In the genomic region with DNA sequence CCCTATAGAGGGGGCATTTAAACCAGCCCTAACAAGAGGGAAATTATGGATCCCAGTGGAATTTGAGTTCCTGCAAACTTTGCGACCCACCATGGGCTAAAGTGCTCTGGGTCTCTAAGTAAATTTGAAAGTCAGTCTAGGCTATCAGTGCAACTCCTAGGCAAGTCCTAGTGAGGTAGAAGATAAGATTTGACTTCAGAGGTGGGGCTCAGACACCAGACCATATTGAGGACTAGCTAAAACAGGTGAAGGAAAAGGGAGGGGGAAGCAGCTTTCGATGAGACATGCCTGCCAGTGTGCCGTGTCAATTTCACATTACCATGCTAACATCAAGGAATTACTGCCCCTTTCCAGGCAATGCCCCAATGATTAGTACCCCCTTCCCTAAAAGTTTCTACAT, we compare ENCODE assay signal across 10 cellular contexts. TPM values are rescaled to one million over a fixed set of nuclear protein-coding genes. Genes with fewer than 3 reads are reported as not detected.
DNase-seq lines count a peak whose midpoint lies in the region; ATAC-seq and TF ChIP-seq lines count a peak whose summit lies in the region.
"Had no signal": no experiment of that assay in that cellular context is flagged by ENCODE, and none has a peak within 500 bp of the region (broad histone marks: within the 10 kb centered on the region; RNA-seq: fewer than 3 reads in every experiment).

No MANE protein-coding gene starts in this region.

- no peak for ATAC-seq in activated B cell treated with CpG ODN at 0.5 μM for 24 hours (ENCODE audit: low read depth)
- no peak for ATAC-seq in thoracic aorta (ENCODE audit: insufficient number of reproducible peaks, low FRiP score, low read depth)
- ATAC-seq in HG02759 (IDR thresholded peaks at IDR 0.05; ENCODE audit: unreplicated experiment): no peak

- CTCF ChIA-PET in activated B cell treated with CpG ODN at 0.5 μM for 24 hours (lab: Charles Lee): interaction anchor here (1.1 kb wide), 1 partner anchor 52 kb away, joined by 5 read pairs; a partner anchor contains a TSS

- intact Hi-C loops in activated B cell treated with CpG ODN at 0.5 μM for 24 hours (cut with micrococcal nuclease): loop anchor here (10.0 kb wide), 2 partner anchors 55 to 125 kb away; a partner anchor contains a TSS

- H3K27ac ChIP-seq in thoracic aorta: no peak overlapping the region
- H3K27ac ChIP-seq: pancreas had no signal

- H3K9me3 Mint-ChIP-seq in activated naive CD4-positive, alpha-beta T cell treated with anti-CD3 and anti-CD28 coated beads, Interleukin-2, amount 50 U/mL, for 24 hours: no peaks in the 10 kb centered on the region
- H3K9me3 Mint-ChIP-seq in activated B cell treated with CpG ODN at 0.5 μM for 24 hours (no peaks in the 10 kb centered on the region), immature natural killer cell (no peaks in the 10 kb centered on the region)

- H3K4me1 ChIP-seq in thoracic aorta (ENCODE audit: control insufficient read depth in 1 of 2, low read depth in 2 of 2): peaks cover 0 to 4% of the 10 kb centered on the region in 2 donors
- H3K4me1 ChIP-seq: pancreas had no signal

- H3K4me3 ChIP-seq in thoracic aorta: peak overlapping the region; percentile 88

- peak overlapping the region; percentile 92 for H3K4me3 Mint-ChIP-seq in activated naive CD4-positive, alpha-beta T cell treated with anti-CD3 and anti-CD28 coated beads, Interleukin-2, amount 50 U/mL, for 24 hours
- peak overlapping the region; percentile 89 for H3K4me3 Mint-ChIP-seq in activated B cell treated with CpG ODN at 0.5 μM for 24 hours
- peak overlapping the region; percentile 88 to 95 (median 93) for H3K4me3 Mint-ChIP-seq in immature natural killer cell

- H3K27ac Mint-ChIP-seq in activated naive CD4-positive, alpha-beta T cell treated with anti-CD3 and anti-CD28 coated beads, Interleukin-2, amount 50 U/mL, for 24 hours: peak overlapping the region; percentile 98
- H3K27ac Mint-ChIP-seq in activated B cell treated with CpG ODN at 0.5 μM for 24 hours (peak overlapping the region; percentile 96), immature natural killer cell (peak overlapping the region; percentile 88 to 96 (median 94))

- H3K4me1 Mint-ChIP-seq in activated naive CD4-positive, alpha-beta T cell treated with anti-CD3 and anti-CD28 coated beads, Interleukin-2, amount 50 U/mL, for 24 hours: peaks cover 12% of the 10 kb centered on the region
- H3K4me1 Mint-ChIP-seq in activated B cell treated with CpG ODN at 0.5 μM for 24 hours (peaks cover 20% of the 10 kb centered on the region), immature natural killer cell (peaks cover 16 to 17% of the 10 kb centered on the region in 2 donors)

- no peaks in the 10 kb centered on the region for H3K36me3 ChIP-seq in thoracic aorta
- H3K36me3 ChIP-seq: pancreas had no signal

- no peaks in the 10 kb centered on the region for H3K27me3 Mint-ChIP-seq in activated naive CD4-positive, alpha-beta T cell treated with anti-CD3 and anti-CD28 coated beads, Interleukin-2, amount 50 U/mL, for 24 hours
- H3K27me3 Mint-ChIP-seq in activated B cell treated with CpG ODN at 0.5 μM for 24 hours: no peaks in the 10 kb centered on the region
- H3K27me3 Mint-ChIP-seq in immature natural killer cell (ENCODE audit: low read depth in 3 of 3): peaks cover 0 to 13% (median 4%) of the 10 kb centered on the region in 3 donors

- H3K36me3 Mint-ChIP-seq in activated naive CD4-positive, alpha-beta T cell treated with anti-CD3 and anti-CD28 coated beads, Interleukin-2, amount 50 U/mL, for 24 hours: no peaks in the 10 kb centered on the region
- H3K36me3 Mint-ChIP-seq in activated B cell treated with CpG ODN at 0.5 μM for 24 hours (ENCODE audit: low read depth) (no peaks in the 10 kb centered on the region), immature natural killer cell (no peaks in the 10 kb centered on the region)

- POLR2A ChIA-PET in activated B cell treated with CpG ODN at 0.5 μM for 24 hours (lab: Charles Lee): interaction anchor here (2.2 kb wide), 1 partner anchor 51 kb away, joined by 6 read pairs; no protein-coding TSS in a partner anchor

- TF ChIP-seq CTCF in activated B cell treated with CpG ODN at 0.5 μM for 24 hours (IDR thresholded peaks at IDR 0.05) (no peak), thoracic aorta (IDR thresholded peaks at IDR 0.05) (no peak)

- no peaks in the 10 kb centered on the region for H3K27me3 ChIP-seq in thoracic aorta (replicated peaks; ENCODE audit: insufficient read depth)
- H3K27me3 ChIP-seq: pancreas had no signal

- no peak for DNase-seq in activated naive CD4-positive, alpha-beta T cell treated with Interleukin-2 at 50 U/mL for 16 hours
- DNase-seq in activated B cell treated with CpG ODN at 0.5 μM for 24 hours (no peak), immature natural killer cell (no peak), thoracic aorta (ENCODE audit: low spot score) (no peak), DMS114 treated with DMSO at 0.1 percent for 48 hours (lab: John Stamatoyannopoulos, UW; ENCODE audit: unreplicated experiment) (no peak), T-helper 9 cell (no peak)
- DNase-seq: KBM-7 had no signal

- no peaks in the 10 kb centered on the region for H3K9me3 ChIP-seq in thoracic aorta
- H3K9me3 ChIP-seq: pancreas had no signal

RNA-seq across cellular contexts. Expression of a gene that starts 38.4 kb away (rescaled TPM):
- 23.7 and 24.6 TPM in 2 replicates for total RNA-seq in activated B cell treated with CpG ODN at 0.5 μM for 24 hours
- 100 to 1,000 TPM in 1 of 3 donors, 10 to 100 TPM in 2; 86.4 to 105 (median 90.3) TPM for polyA plus RNA-seq in immature natural killer cell
- 10 to 100 TPM; 21.7 to 58.1 TPM for total RNA-seq in thoracic aorta

RNA-seq across cellular contexts. Expression of a gene that starts 51.5 kb away (rescaled TPM):
- total RNA-seq in activated B cell treated with CpG ODN at 0.5 μM for 24 hours (31.1 and 35.8 TPM in 2 replicates), thoracic aorta (10 to 100 TPM in 1 of 2 donors, 1 to 10 TPM in 1; 9.2 to 22.2 TPM)
- 100 to 1,000 TPM in 2 of 3 donors, 10 to 100 TPM in 1; 95.2 to 173 (median 132) TPM for polyA plus RNA-seq in immature natural killer cell

RNA-seq across cellular contexts. Expression of a gene that starts 51.6 kb away (rescaled TPM):
- total RNA-seq in activated B cell treated with CpG ODN at 0.5 μM for 24 hours (3,149 and 3,168 TPM in 2 replicates), thoracic aorta (100 to 1,000 TPM; 146 to 179 TPM)
- 1,000 to 10,000 TPM in 2 of 3 donors, 100 to 1,000 TPM in 1; 690 to 1,852 (median 1,290) TPM for polyA plus RNA-seq in immature natural killer cell

Comparison
In these comparisons a context has a peak if more than half of its experiments do, and no peak if none do; other contexts are left out.
1. RNA of a gene that starts 51.6 kb away (total RNA-seq): 3,149 to 3,168 TPM in activated B cell treated with CpG ODN at 0.5 μM for 24 hours; 146 to 179 TPM in thoracic aorta; every median in the first group is over 10 times any median in the second.
2. Peak in every context shown above with its lines, with median percentiles within 50 percentile points of each other: H3K27ac Mint-ChIP-seq and H3K4me3 Mint-ChIP-seq.